ENCODE assay signal across 1 cellular context in genomic region chr22:47622541-47622940, GRCh38.
TF ChIP-seq lines count a peak whose summit lies in the region.

No MANE protein-coding gene starts in this region.

TF ChIP-seq in HEK293T, 16 proteins besides CTCF, POLR2A, EP300 and RAD21 (continued from another document):
- TF ChIP-seq BHLHE40 (IDR thresholded peaks at IDR 0.05; ENCODE audit: borderline replicate concordance): no peak
